ENCODE assay signal across 8 cellular contexts in the genomic region with DNA sequence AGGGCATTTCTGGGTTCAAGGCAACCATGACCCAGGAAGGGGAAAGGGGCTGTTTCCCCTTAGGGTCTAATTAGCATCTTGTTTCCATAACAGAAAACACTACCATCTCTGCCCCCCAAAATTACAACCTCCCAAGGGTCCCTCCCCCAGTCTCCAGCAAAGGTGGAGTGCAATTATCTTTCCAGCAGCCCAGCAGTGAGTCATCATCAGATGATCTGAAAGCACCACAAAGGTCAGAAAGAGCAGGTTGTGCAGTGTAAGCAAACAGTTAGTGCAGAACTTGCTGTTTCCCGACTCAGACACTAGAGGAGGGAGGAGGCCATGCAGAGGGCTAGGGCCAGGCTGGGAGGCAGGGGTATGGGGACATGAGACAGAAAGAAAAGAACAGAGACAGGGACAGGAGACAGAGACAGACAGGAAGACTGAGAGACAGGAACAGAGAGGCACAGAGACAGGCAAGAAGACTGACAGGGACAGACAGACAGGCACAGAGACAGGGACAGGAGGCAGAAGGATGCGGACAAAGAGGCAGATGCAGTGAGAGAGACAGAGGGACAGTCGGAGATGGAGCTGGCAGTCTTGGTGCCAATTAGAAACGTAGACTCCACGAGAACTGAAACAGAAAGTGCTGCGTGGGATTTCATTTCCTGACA.
DNase-seq lines count a peak whose midpoint lies in the region; ATAC-seq and TF ChIP-seq lines count a peak whose summit lies in the region.

No MANE protein-coding gene starts in this region.

- peak; percentile 91 for ATAC-seq in GM18519 (IDR thresholded peaks at IDR 0.05; ENCODE audit: low FRiP score, unreplicated experiment)
- peak; percentile 75 for ATAC-seq in HG03025 (IDR thresholded peaks at IDR 0.05; ENCODE audit: low FRiP score, unreplicated experiment)

- H3K9me3 ChIP-seq in esophagus muscularis mucosa (no peaks in the 10 kb centered on the region), testis (no peaks in the 10 kb centered on the region)

- peak overlapping the region; percentile 72 for H3K4me3 Mint-ChIP-seq in activated CD4-positive, alpha-beta memory T cell treated with anti-CD3 and anti-CD28 coated beads, Interleukin-2, amount 10 ng/mL, durations not matched to agents 7 days and 5 days
- H3K4me3 Mint-ChIP-seq in nephron progenitor cell: peak overlapping the region; percentile 39

- TF ChIP-seq EP300 in esophagus muscularis mucosa (IDR thresholded peaks at IDR 0.05): no peak

- H3K9me3 Mint-ChIP-seq in activated CD4-positive, alpha-beta memory T cell treated with anti-CD3 and anti-CD28 coated beads, Interleukin-2, amount 10 ng/mL, durations not matched to agents 7 days and 5 days: no peaks in the 10 kb centered on the region
- peaks cover 5% of the 10 kb centered on the region for H3K9me3 Mint-ChIP-seq in nephron progenitor cell

- H3K4me1 Mint-ChIP-seq in activated CD4-positive, alpha-beta memory T cell treated with anti-CD3 and anti-CD28 coated beads, Interleukin-2, amount 10 ng/mL, durations not matched to agents 7 days and 5 days: peaks cover 43% of the 10 kb centered on the region
- peaks cover 34% of the 10 kb centered on the region for H3K4me1 Mint-ChIP-seq in nephron progenitor cell

- peaks cover 4 to 39% (median 18%) of the 10 kb centered on the region in 4 donors for H3K36me3 ChIP-seq in esophagus muscularis mucosa
- no peaks in the 10 kb centered on the region for H3K36me3 ChIP-seq in testis (ENCODE audit: low read depth, missing control alignments)

- peaks cover 23 to 34% (median 29%) of the 10 kb centered on the region in 4 donors for H3K4me1 ChIP-seq in esophagus muscularis mucosa
- H3K4me1 ChIP-seq in testis: peaks cover 21% of the 10 kb centered on the region

- intact Hi-C loops in esophagus muscularis mucosa (cut with DNase I): loop anchor here (5.0 kb wide), 1 partner anchor 87 kb away; no protein-coding TSS in a partner anchor
- intact Hi-C loops in testis (cut with DNase I; ENCODE audit: low total_unique reads): no loop called here

- no peaks in the 10 kb centered on the region for H3K27me3 Mint-ChIP-seq in activated CD4-positive, alpha-beta memory T cell treated with anti-CD3 and anti-CD28 coated beads, Interleukin-2, amount 10 ng/mL, durations not matched to agents 7 days and 5 days
- peaks cover 3% of the 10 kb centered on the region for H3K27me3 Mint-ChIP-seq in nephron progenitor cell (ENCODE audit: low read depth, poor library complexity)

- H3K27ac ChIP-seq in esophagus muscularis mucosa (replicated peaks in 1 of 4): peak overlapping the region; percentile 67 to 79 (median 71)
- H3K27ac ChIP-seq in testis: peak overlapping the region; percentile 12 to 78

- TF ChIP-seq CTCF in AG10803 (conservative IDR thresholded peaks at IDR 0.05; ENCODE audit: low read length) (peak; percentile 77), esophagus muscularis mucosa (IDR thresholded peaks at IDR 0.05) (peak; percentile 34 to 54 (median 51)), nephron progenitor cell (IDR thresholded peaks at IDR 0.05) (no peak), testis (IDR thresholded peaks at IDR 0.05) (peak in 2 of 3 experiments; percentile 19 to 20)

- DNase-seq in AG10803 (ENCODE audit: low read depth) (peak; percentile 88), NCI-H2196 treated with DMSO at 0.1 percent for 48 hours (lab: John Stamatoyannopoulos, UW; ENCODE audit: unreplicated experiment) (peak; percentile 88), esophagus muscularis mucosa (ENCODE audit: extremely low spot score) (no peak), nephron progenitor cell (no peak), testis (peak; percentile 55)
- peak; percentile 76 for DNase-seq in activated CD4-positive, alpha-beta memory T cell treated with anti-CD3 and anti-CD28 coated beads, Interleukin-2, amount 10 ng/mL, durations not matched to agents 7 days and 5 days

- H3K4me3 ChIP-seq in AG10803 (ENCODE audit: low read length): peak overlapping the region; percentile 66
- H3K4me3 ChIP-seq in esophagus muscularis mucosa: peak overlapping the region in 3 of 4 donors; percentile 20 to 41 (median 36)
- H3K4me3 ChIP-seq in testis: no peak overlapping the region

- POLR2A ChIA-PET in activated CD4-positive, alpha-beta memory T cell treated with anti-CD3 and anti-CD28 coated beads, Interleukin-2, amount 10 ng/mL, durations not matched to agents 7 days and 5 days (lab: Charles Lee): interaction anchor here (2.0 kb wide), 1 partner anchor 97 kb away, joined by 7 read pairs; a partner anchor contains a TSS

- peak overlapping the region; percentile 98 for H3K27ac Mint-ChIP-seq in activated CD4-positive, alpha-beta memory T cell treated with anti-CD3 and anti-CD28 coated beads, Interleukin-2, amount 10 ng/mL, durations not matched to agents 7 days and 5 days
- H3K27ac Mint-ChIP-seq in nephron progenitor cell: peak overlapping the region; percentile 97

- WGBS in esophagus muscularis mucosa: 22% methylated on average over 6 of the region's 6 CpGs
- 39 to 45% methylated on average over 6 of the region's 6 CpGs for WGBS in testis, 2 donors

- CTCF ChIA-PET in activated CD4-positive, alpha-beta memory T cell treated with anti-CD3 and anti-CD28 coated beads, Interleukin-2, amount 10 ng/mL, durations not matched to agents 7 days and 5 days (lab: Charles Lee): interaction anchor here (1.1 to 3.8 kb wide), 2 partner anchors 88 to 98 kb away, joined by 3 to 22 read pairs; no protein-coding TSS in a partner anchor

- H3K27me3 ChIP-seq in esophagus muscularis mucosa (no peaks in the 10 kb centered on the region), testis (no peaks in the 10 kb centered on the region)

- TF ChIP-seq POLR2A in esophagus muscularis mucosa (IDR thresholded peaks at IDR 0.05; ENCODE audit: low read depth): no peak
- TF ChIP-seq POLR2A in testis (IDR thresholded peaks at IDR 0.05): no peak

- H3K36me3 Mint-ChIP-seq in activated CD4-positive, alpha-beta memory T cell treated with anti-CD3 and anti-CD28 coated beads, Interleukin-2, amount 10 ng/mL, durations not matched to agents 7 days and 5 days (ENCODE audit: low read depth): peaks cover 5% of the 10 kb centered on the region
- H3K36me3 Mint-ChIP-seq in nephron progenitor cell (ENCODE audit: low read depth): peaks cover 52% of the 10 kb centered on the region

Comparison
In these comparisons a context has a peak if more than half of its experiments do, and no peak if none do; other contexts are left out.
1. DNase-seq: peak in AG10803 (single experiment), NCI-H2196 treated with DMSO at 0.1 percent for 48 hours (single experiment), activated CD4-positive, alpha-beta memory T cell treated with anti-CD3 and anti-CD28 coated beads, Interleukin-2, amount 10 ng/mL, durations not matched to agents 7 days and 5 days (single experiment) and testis (single experiment); none in esophagus muscularis mucosa (single experiment) and nephron progenitor cell (single experiment).
2. H3K4me3 ChIP-seq: peak in AG10803 (single experiment) and esophagus muscularis mucosa (3 of 4); none in testis (0 of 2).